Comparison of ENCODE assay signal across 1 cellular context in the genomic region with DNA sequence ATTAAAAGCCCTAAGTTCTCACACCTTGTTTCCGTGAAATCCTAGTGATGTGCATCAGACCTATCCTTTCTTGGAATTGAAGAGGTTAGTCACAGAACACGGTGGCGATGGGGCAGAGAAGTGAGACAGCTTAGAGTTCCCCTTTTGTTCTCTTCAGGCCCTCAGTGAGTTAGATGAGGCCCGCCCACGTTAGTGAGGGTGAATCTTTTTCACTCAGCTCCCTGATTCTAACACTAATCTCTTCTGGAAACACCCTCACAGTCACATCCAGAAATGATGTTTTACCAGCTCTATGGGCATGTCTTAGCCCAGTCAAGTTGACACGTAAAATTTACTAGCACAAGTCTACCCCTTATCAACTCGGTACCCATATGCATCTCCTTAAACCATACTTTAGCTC.
TF ChIP-seq lines count a peak whose summit lies in the region.

No MANE protein-coding gene starts in this region.

TF ChIP-seq in GM23338, 12 proteins besides CTCF, POLR2A, EP300 and RAD21 (continued from another document):
- TF ChIP-seq, protein P1, sequence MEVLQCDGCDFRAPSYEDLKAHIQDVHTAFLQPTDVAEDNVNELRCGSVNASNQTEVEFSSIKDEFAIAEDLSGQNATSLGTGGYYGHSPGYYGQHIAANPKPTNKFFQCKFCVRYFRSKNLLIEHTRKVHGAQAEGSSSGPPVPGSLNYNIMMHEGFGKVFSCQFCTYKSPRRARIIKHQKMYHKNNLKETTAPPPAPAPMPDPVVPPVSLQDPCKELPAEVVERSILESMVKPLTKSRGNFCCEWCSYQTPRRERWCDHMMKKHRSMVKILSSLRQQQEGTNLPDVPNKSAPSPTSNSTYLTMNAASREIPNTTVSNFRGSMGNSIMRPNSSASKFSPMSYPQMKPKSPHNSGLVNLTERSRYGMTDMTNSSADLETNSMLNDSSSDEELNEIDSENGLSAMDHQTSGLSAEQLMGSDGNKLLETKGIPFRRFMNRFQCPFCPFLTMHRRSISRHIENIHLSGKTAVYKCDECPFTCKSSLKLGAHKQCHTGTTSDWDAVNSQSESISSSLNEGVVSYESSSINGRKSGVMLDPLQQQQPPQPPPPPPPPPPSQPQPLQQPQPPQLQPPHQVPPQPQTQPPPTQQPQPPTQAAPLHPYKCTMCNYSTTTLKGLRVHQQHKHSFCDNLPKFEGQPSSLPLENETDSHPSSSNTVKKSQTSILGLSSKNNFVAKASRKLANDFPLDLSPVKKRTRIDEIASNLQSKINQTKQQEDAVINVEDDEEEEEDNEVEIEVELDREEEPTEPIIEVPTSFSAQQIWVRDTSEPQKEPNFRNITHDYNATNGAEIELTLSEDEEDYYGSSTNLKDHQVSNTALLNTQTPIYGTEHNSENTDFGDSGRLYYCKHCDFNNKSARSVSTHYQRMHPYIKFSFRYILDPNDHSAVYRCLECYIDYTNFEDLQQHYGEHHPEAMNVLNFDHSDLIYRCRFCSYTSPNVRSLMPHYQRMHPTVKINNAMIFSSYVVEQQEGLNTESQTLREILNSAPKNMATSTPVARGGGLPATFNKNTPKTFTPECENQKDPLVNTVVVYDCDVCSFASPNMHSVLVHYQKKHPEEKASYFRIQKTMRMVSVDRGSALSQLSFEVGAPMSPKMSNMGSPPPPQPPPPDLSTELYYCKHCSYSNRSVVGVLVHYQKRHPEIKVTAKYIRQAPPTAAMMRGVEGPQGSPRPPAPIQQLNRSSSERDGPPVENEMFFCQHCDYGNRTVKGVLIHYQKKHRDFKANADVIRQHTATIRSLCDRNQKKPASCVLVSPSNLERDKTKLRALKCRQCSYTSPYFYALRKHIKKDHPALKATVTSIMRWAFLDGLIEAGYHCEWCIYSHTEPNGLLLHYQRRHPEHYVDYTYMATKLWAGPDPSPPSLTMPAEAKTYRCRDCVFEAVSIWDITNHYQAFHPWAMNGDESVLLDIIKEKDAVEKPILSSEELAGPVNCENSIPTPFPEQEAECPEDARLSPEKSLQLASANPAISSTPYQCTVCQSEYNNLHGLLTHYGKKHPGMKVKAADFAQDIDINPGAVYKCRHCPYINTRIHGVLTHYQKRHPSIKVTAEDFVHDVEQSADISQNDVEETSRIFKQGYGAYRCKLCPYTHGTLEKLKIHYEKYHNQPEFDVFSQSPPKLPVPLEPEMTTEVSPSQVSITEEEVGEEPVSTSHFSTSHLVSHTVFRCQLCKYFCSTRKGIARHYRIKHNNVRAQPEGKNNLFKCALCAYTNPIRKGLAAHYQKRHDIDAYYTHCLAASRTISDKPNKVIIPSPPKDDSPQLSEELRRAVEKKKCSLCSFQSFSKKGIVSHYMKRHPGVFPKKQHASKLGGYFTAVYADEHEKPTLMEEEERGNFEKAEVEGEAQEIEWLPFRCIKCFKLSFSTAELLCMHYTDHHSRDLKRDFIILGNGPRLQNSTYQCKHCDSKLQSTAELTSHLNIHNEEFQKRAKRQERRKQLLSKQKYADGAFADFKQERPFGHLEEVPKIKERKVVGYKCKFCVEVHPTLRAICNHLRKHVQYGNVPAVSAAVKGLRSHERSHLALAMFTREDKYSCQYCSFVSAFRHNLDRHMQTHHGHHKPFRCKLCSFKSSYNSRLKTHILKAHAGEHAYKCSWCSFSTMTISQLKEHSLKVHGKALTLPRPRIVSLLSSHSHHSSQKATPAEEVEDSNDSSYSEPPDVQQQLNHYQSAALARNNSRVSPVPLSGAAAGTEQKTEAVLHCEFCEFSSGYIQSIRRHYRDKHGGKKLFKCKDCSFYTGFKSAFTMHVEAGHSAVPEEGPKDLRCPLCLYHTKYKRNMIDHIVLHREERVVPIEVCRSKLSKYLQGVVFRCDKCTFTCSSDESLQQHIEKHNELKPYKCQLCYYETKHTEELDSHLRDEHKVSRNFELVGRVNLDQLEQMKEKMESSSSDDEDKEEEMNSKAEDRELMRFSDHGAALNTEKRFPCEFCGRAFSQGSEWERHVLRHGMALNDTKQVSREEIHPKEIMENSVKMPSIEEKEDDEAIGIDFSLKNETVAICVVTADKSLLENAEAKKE (CRISPR knock-in tag; IDR thresholded peaks at IDR 0.05) = no peak
- TF ChIP-seq ZNF331 (CRISPR knock-in tag; IDR thresholded peaks at IDR 0.05; ENCODE audit: low read depth) (no peak), NANOG (IDR thresholded peaks at IDR 0.05; ENCODE audit: borderline replicate concordance) (no peak)
